Comparison of ENCODE assay signal across 9 cellular contexts in the genomic region with DNA sequence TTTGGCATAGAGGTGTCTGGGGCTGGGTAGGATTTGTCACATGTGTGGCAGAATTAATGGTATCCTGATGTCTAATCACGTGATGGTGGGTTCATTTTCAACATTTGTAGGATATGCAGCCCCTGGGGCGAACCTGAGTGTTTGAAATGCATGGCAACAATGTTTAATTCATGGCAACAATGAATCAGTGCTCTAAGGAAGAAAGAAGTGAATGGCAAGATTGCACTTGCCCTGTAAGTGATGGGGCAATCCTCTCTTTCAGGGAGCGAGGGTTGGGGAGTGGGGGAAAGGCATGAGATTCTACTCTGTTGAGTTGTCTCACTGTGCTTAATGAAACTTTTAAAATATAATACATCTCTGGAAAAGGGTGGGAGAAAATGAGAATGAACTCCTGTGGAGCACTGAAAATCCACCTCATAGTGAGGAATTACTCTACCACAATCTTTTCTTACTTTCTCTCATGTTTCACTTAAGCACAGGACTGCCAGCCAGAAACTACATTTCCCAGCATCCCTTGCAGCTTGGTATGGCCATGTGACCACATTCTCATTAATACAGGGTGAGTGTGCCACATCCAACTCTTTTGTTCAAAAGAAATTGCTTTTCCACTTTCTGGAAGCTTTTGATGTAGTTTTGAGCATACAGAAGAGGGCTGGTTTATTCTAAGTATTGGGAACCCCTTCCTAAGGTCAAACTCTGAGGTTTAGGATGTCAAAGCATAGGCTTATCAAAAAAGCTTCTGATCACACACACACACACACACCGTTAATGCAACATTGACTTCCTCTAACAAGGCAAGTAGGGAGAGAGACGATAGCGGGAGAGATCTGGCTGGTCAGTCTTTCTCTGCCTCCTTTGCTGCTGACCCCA.
A peak's percentile ranks its signal among the peaks of the same experiment; 100 is the strongest.
DNase-seq lines count a peak whose midpoint lies in the region; ATAC-seq, FAIRE-seq and TF ChIP-seq lines count a peak whose summit lies in the region.
"Had no signal": no experiment of that assay in that cellular context is flagged by ENCODE, and none has a peak within 500 bp of the region (broad histone marks: within the 10 kb centered on the region; RNA-seq: fewer than 3 reads in every experiment).

No MANE protein-coding gene starts in this region.

- no peaks in the 10 kb centered on the region for H3K36me3 Mint-ChIP-seq in progenitor cell of endocrine pancreas (ENCODE audit: insufficient read depth)

- no peaks in the 10 kb centered on the region for H3K4me1 ChIP-seq in H1 (replicated peaks in 1 of 4; ENCODE audit: control insufficient read depth in 3 of 4, insufficient read depth in 4 of 4, low read length in 3 of 4)

- H3K9ac ChIP-seq in H1 (replicated peaks in 1 of 4; ENCODE audit: extremely low read depth in 1 of 4, low read depth in 3 of 4, low read length in 3 of 4), result no peak overlapping the region

- H3K4me2 ChIP-seq in H1 (ENCODE audit: insufficient read depth in 1 of 2, low read depth in 2 of 2, low read length in 2 of 2), result no peak overlapping the region

- H2BK12ac ChIP-seq in H1 (ENCODE audit: low read depth, low read length), result no peak overlapping the region

- H3K27ac Mint-ChIP-seq in progenitor cell of endocrine pancreas, result peak overlapping the region; percentile 64
- H3K27ac Mint-ChIP-seq: stimulated activated naive CD8-positive, alpha-beta T cell treated with anti-CD3 and anti-CD28 coated beads, Interleukin-15, Interleukin-2, amounts not matched to agents 100 ng/mL and 50 ng/mL, for 24 hours had no signal

- no peak overlapping the region for H4K5ac ChIP-seq in H1 (ENCODE audit: insufficient read length, low read depth, low read length)

- H3K4me3 Mint-ChIP-seq in progenitor cell of endocrine pancreas (ENCODE audit: low read depth), result no peak overlapping the region
- H3K4me3 Mint-ChIP-seq: stimulated activated naive CD8-positive, alpha-beta T cell treated with anti-CD3 and anti-CD28 coated beads, Interleukin-15, Interleukin-2, amounts not matched to agents 100 ng/mL and 50 ng/mL, for 24 hours had no signal

- FAIRE-seq in H1 (lab: Jason Lieb, UNC), result no peak

- no peak overlapping the region for H4K91ac ChIP-seq in H1 (replicated peaks; ENCODE audit: insufficient read length, low read length)

- H3K27me3 Mint-ChIP-seq in progenitor cell of endocrine pancreas, result no peaks in the 10 kb centered on the region
- H3K27me3 Mint-ChIP-seq: stimulated activated naive CD8-positive, alpha-beta T cell treated with anti-CD3 and anti-CD28 coated beads, Interleukin-15, Interleukin-2, amounts not matched to agents 100 ng/mL and 50 ng/mL, for 24 hours had no signal

- no peak for TF ChIP-seq RAD21 in H1 (IDR thresholded peaks at IDR 0.05 in 1 of 2, conservative IDR thresholded peaks at IDR 0.05 in 1 of 2; ENCODE audit: low read depth in 2 of 2, low read length in 2 of 2)

- H2AFZ ChIP-seq in H1 (ENCODE audit: low read length), result 0 out of 2 replicates have a peak overlapping the region, but pooled peaks have one; percentile 69

- CTCF ChIA-PET in H1 (lab: Charles Lee; ENCODE audit: partially characterized antibody), result interaction anchor here (0.9 kb wide), 1 partner anchor 196 kb away, joined by 3 read pairs; no protein-coding TSS in a partner anchor

- no peak overlapping the region for H2BK5ac ChIP-seq in H1 (ENCODE audit: low read depth, low read length)

- WGBS in H1 (ENCODE audit: extremely low coverage in 1 of 2, insufficient coverage in 1 of 2, insufficient read length in 1 of 2, insufficient replicate concordance in 2 of 2, low coverage in 1 of 2, low lambda C conversion rate in 2 of 2, missing lambda C conversion rate in 1 of 2), 2 experiments, result 78% methylated on average over 6 of the region's 6 CpGs; no CpG with 5 or more reads in 1 of the 2 experiments

- TF ChIP-seq EP300 in H1 (IDR thresholded peaks at IDR 0.05; ENCODE audit: borderline replicate concordance in 1 of 2, low read depth in 2 of 2, low read length in 2 of 2), result no peak

- no peak overlapping the region for H3K27ac ChIP-seq in H1 (ENCODE audit: low read depth, low read length)

- no peak overlapping the region for H2BK120ac ChIP-seq in H1 (replicated peaks; ENCODE audit: low read depth, low read length)

- no peaks in the 10 kb centered on the region for H3K23me2 ChIP-seq in H1 (ENCODE audit: low read depth, low read length)

- TF ChIP-seq POLR2A in NB4 (IDR thresholded peaks at IDR 0.05; ENCODE audit: extremely low read depth, insufficient read length) (no peak), H1 (IDR thresholded peaks at IDR 0.05; ENCODE audit: control extremely low read depth in 1 of 2, low read depth in 2 of 2, low read length in 2 of 2) (no peak)

- DNase-seq in SKM-1 treated with dmso at 0.1 percent for 144 hours (lab: John Stamatoyannopoulos, UW; ENCODE audit: unreplicated experiment) (peak; percentile 37), SKM-1 (lab: John Stamatoyannopoulos, UW; ENCODE audit: unreplicated experiment) (no peak), NB4 (ENCODE audit: low read depth) (peak; percentile 88), H1 (ENCODE audit: low read depth in 1 of 2, low spot score in 2 of 2) (no peak), progenitor cell of endocrine pancreas (ENCODE audit: low spot score, unreplicated experiment) (no peak)

- no peaks in the 10 kb centered on the region for H3K79me1 ChIP-seq in H1 (ENCODE audit: low read depth, low read length)

- H3K27me3 ChIP-seq in H1 (replicated peaks in 1 of 4; ENCODE audit: control insufficient read depth in 3 of 4, extremely low read depth in 1 of 4, insufficient read depth in 3 of 4, low read length in 3 of 4), result no peaks in the 10 kb centered on the region

- H3K4ac ChIP-seq in H1 (replicated peaks; ENCODE audit: insufficient read length, low read depth, low read length), result no peak overlapping the region

- H3K36me3 ChIP-seq in H1 (ENCODE audit: control insufficient read depth in 2 of 4, insufficient read depth in 4 of 4, low read length in 3 of 4), result no peaks in the 10 kb centered on the region

- no peaks in the 10 kb centered on the region for H4K20me1 ChIP-seq in H1 (replicated peaks in 1 of 2; ENCODE audit: control insufficient read depth in 1 of 2, insufficient read depth in 2 of 2, low read length in 2 of 2)

- no peaks in the 10 kb centered on the region for H3K9me3 ChIP-seq in H1 (ENCODE audit: insufficient read depth in 2 of 2, low read depth in 1 of 2, low read length in 1 of 2)

- no peaks in the 10 kb centered on the region for H3K9me3 Mint-ChIP-seq in progenitor cell of endocrine pancreas (ENCODE audit: low read depth)
- H3K9me3 Mint-ChIP-seq: stimulated activated naive CD8-positive, alpha-beta T cell treated with anti-CD3 and anti-CD28 coated beads, Interleukin-15, Interleukin-2, amounts not matched to agents 100 ng/mL and 50 ng/mL, for 24 hours had no signal

- peaks cover 13% of the 10 kb centered on the region for H3K4me1 Mint-ChIP-seq in progenitor cell of endocrine pancreas (ENCODE audit: low read depth)

- no peak overlapping the region; the same call in 1 of the 2 replicates for H3K18ac ChIP-seq in H1 (ENCODE audit: extremely low read depth, low read length)

- POLR2A ChIA-PET in H1 (lab: Charles Lee; ENCODE audit: partially characterized antibody), result no interaction called here

- ATAC-seq in GM21737 (IDR thresholded peaks at IDR 0.05; ENCODE audit: unreplicated experiment) (no peak), HG03196 (IDR thresholded peaks at IDR 0.05; ENCODE audit: unreplicated experiment) (no peak), GM18511 (IDR thresholded peaks at IDR 0.05; ENCODE audit: unreplicated experiment) (no peak)

- H4K8ac ChIP-seq in H1 (ENCODE audit: extremely low read depth, insufficient read depth, low read length), result no peak overlapping the region

- no peaks in the 10 kb centered on the region for H3K79me2 ChIP-seq in H1 (ENCODE audit: control insufficient read depth in 1 of 2, insufficient read depth in 2 of 2, low read length in 2 of 2)

- TF ChIP-seq CTCF in NB4 (IDR thresholded peaks at IDR 0.05; ENCODE audit: low read depth, low read length) (no peak), H1 (IDR thresholded peaks at IDR 0.05; ENCODE audit: control extremely low read depth in 1 of 3, insufficient read depth in 1 of 3, low read depth in 1 of 3, low read length in 3 of 3) (no peak), progenitor cell of endocrine pancreas (IDR thresholded peaks at IDR 0.05; ENCODE audit: unreplicated experiment) (no peak)

- no peak overlapping the region for H2BK15ac ChIP-seq in H1 (ENCODE audit: low read length)

- no peak overlapping the region for H2AK5ac ChIP-seq in H1 (ENCODE audit: low read depth, low read length)

- no peak overlapping the region for H3K56ac ChIP-seq in H1 (replicated peaks; ENCODE audit: insufficient read length, low read depth, low read length)

- H3K14ac ChIP-seq in H1 (ENCODE audit: insufficient read length), result no peak overlapping the region

- H3K4me3 ChIP-seq in NB4 (ENCODE audit: low read depth, low read length) (peak overlapping the region; percentile 44), H1 (ENCODE audit: extremely low read depth in 1 of 4, insufficient read depth in 2 of 4, low read depth in 3 of 4, low read length in 4 of 4) (no peak overlapping the region)

- H3K23ac ChIP-seq in H1 (ENCODE audit: insufficient read length), result no peak overlapping the region

- no peak overlapping the region for H2BK20ac ChIP-seq in H1 (ENCODE audit: low read length)

TF ChIP-seq in H1, 55 proteins besides CTCF, POLR2A, EP300 and RAD21 (continues in another document):
- TF ChIP-seq CHD1 (IDR thresholded peaks at IDR 0.05; ENCODE audit: low read depth, low read length) (no peak), TEAD4 (IDR thresholded peaks at IDR 0.05; ENCODE audit: low read depth, low read length) (peak; percentile 9; the same call in 1 of the 2 replicates), HDAC2 (IDR thresholded peaks at IDR 0.05; ENCODE audit: borderline replicate concordance in 1 of 2, low read depth in 2 of 2, low read length in 2 of 2) (no peak), KDM1A (IDR thresholded peaks at IDR 0.05; ENCODE audit: borderline replicate concordance, low read length) (no peak), SIRT6 (IDR thresholded peaks at IDR 0.05; ENCODE audit: low read length) (no peak), RFX5 (IDR thresholded peaks at IDR 0.05; ENCODE audit: borderline replicate concordance, low read depth, low read length) (no peak)
- TF ChIP-seq, protein P1, sequence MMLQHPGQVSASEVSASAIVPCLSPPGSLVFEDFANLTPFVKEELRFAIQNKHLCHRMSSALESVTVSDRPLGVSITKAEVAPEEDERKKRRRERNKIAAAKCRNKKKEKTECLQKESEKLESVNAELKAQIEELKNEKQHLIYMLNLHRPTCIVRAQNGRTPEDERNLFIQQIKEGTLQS (IDR thresholded peaks at IDR 0.05; ENCODE audit: insufficient read depth, low read depth, low read length), result peak; percentile 84

Comparison
In these comparisons a context has a peak if more than half of its experiments do, and no peak if none do; other contexts are left out.
1. DNase-seq: peak in SKM-1 treated with dmso at 0.1 percent for 144 hours (single experiment) and NB4 (single experiment); none in SKM-1 (single experiment), H1 (0 of 2) and progenitor cell of endocrine pancreas (single experiment).